Comparison of ENCODE assay signal across 8 cellular contexts in the genomic region with DNA sequence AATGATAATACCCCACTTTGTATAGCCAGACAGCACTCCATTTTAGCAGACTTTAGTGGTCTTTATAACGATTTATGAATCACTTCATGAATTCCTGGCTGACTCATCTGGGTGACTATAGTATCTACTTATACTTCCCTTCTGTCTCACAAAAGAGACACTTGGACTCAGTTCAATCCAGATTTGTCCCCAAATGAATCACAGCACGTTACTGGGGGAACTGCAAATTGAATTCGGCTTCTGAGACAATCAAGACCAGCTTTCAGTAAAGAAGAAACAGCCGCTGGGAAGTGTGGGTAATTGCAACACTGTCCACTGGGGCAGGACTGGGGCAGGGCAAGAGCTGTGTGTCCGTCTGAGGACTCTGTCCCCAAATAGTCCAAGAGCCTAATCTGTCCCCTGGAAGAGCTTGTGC.
DNase-seq lines count a peak whose midpoint lies in the region; ATAC-seq and TF ChIP-seq lines count a peak whose summit lies in the region.

No MANE protein-coding gene starts in this region.

- no CpG with 5 or more reads among the region's 5 CpGs for WGBS in neuronal stem cell (ENCODE audit: extremely low coverage in 2 of 2, insufficient read length in 2 of 2, insufficient replicate concordance in 1 of 2), 2 donors

- peak overlapping the region; percentile 88 for H2AFZ ChIP-seq in neuronal stem cell (ENCODE audit: low read length)

- no peak overlapping the region for H3K4me2 ChIP-seq in neuronal stem cell (ENCODE audit: insufficient read depth, low read length, poor library complexity, severe bottlenecking)

- H3K9me3 ChIP-seq in neuronal stem cell (replicated peaks in 1 of 2; ENCODE audit: control insufficient read depth in 2 of 2, insufficient read depth in 1 of 2, low read depth in 1 of 2, low read length in 2 of 2) (no peaks in the 10 kb centered on the region), Caco-2 (no peaks in the 10 kb centered on the region)

- BruUV-seq in Caco-2 (replicated peaks; lab: Mats Ljungman, UMichigan): no TSS peak

- H3K4ac ChIP-seq in neuronal stem cell (ENCODE audit: low read length): no peak overlapping the region

- H3K27ac Mint-ChIP-seq in Caco-2 (ENCODE audit: unreplicated experiment): no peak overlapping the region

- no peaks in the 10 kb centered on the region for H3K4me1 Mint-ChIP-seq in Caco-2 (ENCODE audit: low read depth, unreplicated experiment)

- H4K8ac ChIP-seq in neuronal stem cell (ENCODE audit: low read depth, low read length): no peak overlapping the region

- no peak overlapping the region for H3K23ac ChIP-seq in neuronal stem cell (ENCODE audit: low read depth, low read length, poor library complexity)

- intact Hi-C loops in Caco-2 (cut with micrococcal nuclease; ENCODE audit: unreplicated experiment): no loop called here

- no peak overlapping the region for H2BK15ac ChIP-seq in neuronal stem cell (ENCODE audit: low read length)

- H3K36me3 Mint-ChIP-seq in Caco-2 (ENCODE audit: insufficient read depth, unreplicated experiment): no peaks in the 10 kb centered on the region

- H3K27ac ChIP-seq in neuronal stem cell (replicated peaks; ENCODE audit: low read length): peak overlapping the region; percentile 53

- DNase-seq in AG09319 (ENCODE audit: extremely low read depth, low read depth): peak; percentile 54
- peak; percentile 27 for DNase-seq in NCI-H69 (lab: John Stamatoyannopoulos, UW)
- peak; percentile 78 for DNase-seq in epithelial cell of esophagus (ENCODE audit: low read depth)
- DNase-seq in neuronal stem cell (ENCODE audit: low spot score): no peak
- no peak for DNase-seq in GM20000 (ENCODE audit: low spot score)
- no peak for DNase-seq in Caco-2
- DNase-seq in activated effector memory CD4-positive, alpha-beta T cell treated with anti-CD3 and anti-CD28 coated beads, Interleukin-2, amount 50 U/mL, for 16 hours: no peak

- no peak overlapping the region for H2AK5ac ChIP-seq in neuronal stem cell (ENCODE audit: low read depth, low read length)

- no peak overlapping the region for H4K91ac ChIP-seq in neuronal stem cell (ENCODE audit: low read depth, low read length, poor library complexity)

- ATAC-seq in HG02852 (IDR thresholded peaks at IDR 0.05; ENCODE audit: unreplicated experiment): no peak

- TF ChIP-seq CTCF in AG09319 (IDR thresholded peaks at IDR 0.05; ENCODE audit: low read depth, low read length): no peak; the same call in 1 of the 2 replicates
- no peak for TF ChIP-seq CTCF in epithelial cell of esophagus (IDR thresholded peaks at IDR 0.05; ENCODE audit: insufficient read depth, low read depth, low read length, missing control alignments)
- TF ChIP-seq CTCF in GM20000 (IDR thresholded peaks at IDR 0.05; ENCODE audit: extremely low read depth, missing control alignments): no peak
- TF ChIP-seq CTCF in Caco-2 (IDR thresholded peaks at IDR 0.05; ENCODE audit: insufficient read depth in 1 of 2, low read depth in 1 of 2, low read length in 1 of 2, severe bottlenecking in 1 of 2, unreplicated experiment in 1 of 2): no peak

- no peak overlapping the region for H2BK120ac ChIP-seq in neuronal stem cell (ENCODE audit: low read depth, low read length)

- H3K36me3 ChIP-seq in neuronal stem cell (replicated peaks in 1 of 2; ENCODE audit: control insufficient read depth in 2 of 2, insufficient read depth in 2 of 2, low read length in 2 of 2) (no peaks in the 10 kb centered on the region), Caco-2 (ENCODE audit: control insufficient read depth, insufficient read depth, low read length) (no peaks in the 10 kb centered on the region)

- no peak overlapping the region for H2BK5ac ChIP-seq in neuronal stem cell (ENCODE audit: low read length)

- H3K9me3 Mint-ChIP-seq in Caco-2 (ENCODE audit: unreplicated experiment): no peaks in the 10 kb centered on the region

- H3K14ac ChIP-seq in neuronal stem cell (ENCODE audit: low read length): no peak overlapping the region

- H3K79me1 ChIP-seq in neuronal stem cell (ENCODE audit: low read depth, low read length): no peaks in the 10 kb centered on the region

- H3K4me3 Mint-ChIP-seq in Caco-2 (ENCODE audit: unreplicated experiment): no peak overlapping the region

- no peaks in the 10 kb centered on the region for H3K27me3 Mint-ChIP-seq in Caco-2 (ENCODE audit: insufficient read depth, unreplicated experiment)

- H3K4me1 ChIP-seq in neuronal stem cell (ENCODE audit: control insufficient read depth in 2 of 2, insufficient read depth in 1 of 2, low read depth in 1 of 2, low read length in 2 of 2): peaks cover 6 to 11% of the 10 kb centered on the region in 2 donors
- H3K4me1 ChIP-seq in Caco-2: no peaks in the 10 kb centered on the region

- H3K27me3 ChIP-seq in neuronal stem cell (ENCODE audit: control insufficient read depth in 3 of 3, insufficient read depth in 3 of 3, low read depth in 1 of 3, low read length in 3 of 3) (no peaks in the 10 kb centered on the region), Caco-2 (replicated peaks; ENCODE audit: control insufficient read depth, insufficient read depth, low read length) (no peaks in the 10 kb centered on the region)

- no peak overlapping the region for H3K18ac ChIP-seq in neuronal stem cell (ENCODE audit: low read length)

- CTCF ChIA-PET in Caco-2 (lab: Charles Lee): no interaction called here

- POLR2A ChIA-PET in Caco-2 (lab: Charles Lee): no interaction called here

- H3K9ac ChIP-seq in neuronal stem cell (ENCODE audit: low read depth, low read length, poor library complexity): no peak overlapping the region

- H3K4me3 ChIP-seq in epithelial cell of esophagus (ENCODE audit: low read length) (no peak overlapping the region), neuronal stem cell (ENCODE audit: low read length in 2 of 2) (no peak overlapping the region), Caco-2 (ENCODE audit: low read depth, low read length) (no peak overlapping the region)

- H2BK12ac ChIP-seq in neuronal stem cell (ENCODE audit: low read length): no peak overlapping the region

Comparison
In these comparisons a context has a peak if more than half of its experiments do, and no peak if none do; other contexts are left out.
1. DNase-seq: peak in AG09319 (single experiment), NCI-H69 (single experiment) and epithelial cell of esophagus (single experiment); none in neuronal stem cell (single experiment), GM20000 (single experiment), Caco-2 (0 of 2) and activated effector memory CD4-positive, alpha-beta T cell treated with anti-CD3 and anti-CD28 coated beads, Interleukin-2, amount 50 U/mL, for 16 hours (single experiment).